8 cellular contexts compared by ENCODE assay signal in genomic region chr5:67215592-67216471, GRCh38. TPM values are rescaled to one million over a fixed set of nuclear protein-coding genes. Genes with fewer than 3 reads are reported as not detected.
A peak's percentile ranks its signal among the peaks of the same experiment; 100 is the strongest.
DNase-seq lines count a peak whose midpoint lies in the region; ATAC-seq, FAIRE-seq and TF ChIP-seq lines count a peak whose summit lies in the region.

No MANE protein-coding gene starts in this region.

- H3K27ac Mint-ChIP-seq in astrocyte (ENCODE audit: unreplicated experiment) = no peak overlapping the region

- H3K4me1 ChIP-seq in BLaER1 (peaks cover 33% of the 10 kb centered on the region), astrocyte (ENCODE audit: insufficient read depth, low read length) (peaks cover 2% of the 10 kb centered on the region), HepG2 (ENCODE audit: insufficient read depth, low read length) (peaks cover 34% of the 10 kb centered on the region)

- BruUV-seq in HepG2 (replicated peaks; lab: Mats Ljungman, UMichigan) = no TSS peak

- intact Hi-C loops in HepG2 (cut with micrococcal nuclease; ENCODE audit: unreplicated experiment) = no loop called here

- H3K4me2 ChIP-seq in BLaER1 (peak overlapping the region; percentile 80), astrocyte (ENCODE audit: low read length) (peak overlapping the region; percentile 41), HepG2 (ENCODE audit: low read depth, low read length) (peak overlapping the region; percentile 91)

- TF ChIP-seq EP300 in HepG2 (IDR thresholded peaks at IDR 0.05; ENCODE audit: low read depth in 2 of 2, low read length in 2 of 2) (no peak), HepG2 (CRISPR knock-in tag; IDR thresholded peaks at IDR 0.05; ENCODE audit: borderline replicate concordance) (no peak)

- H3K4me3 ChIP-seq in BLaER1 (no peak overlapping the region), astrocyte (ENCODE audit: insufficient read depth, low read depth, low read length) (no peak overlapping the region), HepG2 (replicated peaks in 1 of 3; ENCODE audit: insufficient read depth in 1 of 3, low read depth in 2 of 3, low read length in 3 of 3) (peak overlapping the region; percentile 42 to 58 (median 51))

- in situ Hi-C loops in HepG2 (cut with HindIII; ENCODE audit: extremely low pct_ligation_motif_present, low pct_unique_long_range_greater_than_20kb) = loop anchor here (10.0 kb wide), 1 partner anchor 911 kb away; no protein-coding TSS in a partner anchor

- H3K27me3 Mint-ChIP-seq in astrocyte (ENCODE audit: low read depth, unreplicated experiment) = no peaks in the 10 kb centered on the region

- peak overlapping the region; percentile 83 for H3K27ac ChIP-seq in BLaER1
- H3K27ac ChIP-seq in astrocyte (ENCODE audit: low read depth, low read length) = no peak overlapping the region
- H3K27ac ChIP-seq in HepG2 (ENCODE audit: extremely low read length, insufficient read depth, low read length) = peak overlapping the region; percentile 15

- 15% methylated on average over 11 of the region's 17 CpGs for WGBS in HepG2 (ENCODE audit: low lambda C conversion rate)

- H4K20me1 ChIP-seq in BLaER1 (no peaks in the 10 kb centered on the region), astrocyte (ENCODE audit: insufficient read depth, low read length) (no peaks in the 10 kb centered on the region), HepG2 (ENCODE audit: insufficient read depth, low read length) (no peaks in the 10 kb centered on the region)

- no peak overlapping the region for H3K4me3 Mint-ChIP-seq in astrocyte (ENCODE audit: unreplicated experiment)

- H3K9me3 Mint-ChIP-seq in astrocyte (ENCODE audit: unreplicated experiment) = peaks cover 5% of the 10 kb centered on the region

- CTCF ChIA-PET in HepG2 (lab: Yijun Ruan, JAX; ENCODE audit: low intra/inter-chr PET ratio, low total read pairs) = no interaction called here

- peaks cover 9% of the 10 kb centered on the region for H3K4me1 Mint-ChIP-seq in astrocyte (ENCODE audit: low read depth, unreplicated experiment)

- H3K9me3 ChIP-seq in BLaER1 (no peaks in the 10 kb centered on the region), astrocyte (ENCODE audit: insufficient read depth, low read depth, low read length) (no peaks in the 10 kb centered on the region), HepG2 (ENCODE audit: low read length) (no peaks in the 10 kb centered on the region)

- H3K27me3 ChIP-seq in BLaER1 (no peaks in the 10 kb centered on the region), astrocyte (ENCODE audit: insufficient read depth, low read length) (no peaks in the 10 kb centered on the region), HepG2 (ENCODE audit: control insufficient read depth in 1 of 2, insufficient read depth in 2 of 2, low read length in 2 of 2) (no peaks in the 10 kb centered on the region; a peak in 1 of 5 replicates)

- no peaks in the 10 kb centered on the region for H3K36me3 Mint-ChIP-seq in astrocyte (ENCODE audit: low read depth, unreplicated experiment)

- peak in 1 of 2 experiments; percentile 51; a peak in 1 of 4 replicates for TF ChIP-seq POLR2A in HepG2 (IDR thresholded peaks at IDR 0.05; ENCODE audit: insufficient read depth in 1 of 2, low read depth in 2 of 2, low read length in 2 of 2)

- DNase-seq in T-helper 22 cell (ENCODE audit: low read depth) = peak; percentile 45
- no peak for DNase-seq in astrocyte (ENCODE audit: low read depth)
- DNase-seq in HepG2 (ENCODE audit: low spot score) = peak; percentile 71
- DNase-seq in stimulated activated CD4-positive, alpha-beta T cell treated with anti-CD3 and anti-CD28 coated beads, TNF-alpha, amount 100 ng/mL, for 48 hours (ENCODE audit: low read depth in 3 of 3) = peak; percentile 32 to 55 (median 50)
- no peak for DNase-seq in NCI-H2107 treated with DMSO at 0.1 percent for 48 hours (lab: John Stamatoyannopoulos, UW; ENCODE audit: unreplicated experiment)

- TF ChIP-seq CTCF in astrocyte (IDR thresholded peaks at IDR 0.05; ENCODE audit: insufficient read depth, low read depth, low read length) = no peak
- TF ChIP-seq CTCF in HepG2 (CRISPR knock-in tag; IDR thresholded peaks at IDR 0.05) = no peak

- FAIRE-seq in astrocyte (lab: Jason Lieb, UNC) = no peak
- FAIRE-seq in HepG2 (lab: Jason Lieb, UNC) = peak; percentile 50

- H3K9ac ChIP-seq in BLaER1 (peak overlapping the region; percentile 62), astrocyte (ENCODE audit: low read length) (no peak overlapping the region), HepG2 (ENCODE audit: insufficient read depth, low read depth, low read length) (peak overlapping the region; percentile 35)

- peak overlapping the region; percentile 13 for H2AFZ ChIP-seq in astrocyte (ENCODE audit: low read depth, low read length)
- peak overlapping the region; percentile 62 for H2AFZ ChIP-seq in HepG2 (ENCODE audit: low read length)

- no peak for TF ChIP-seq RAD21 in HepG2 (CRISPR knock-in tag; IDR thresholded peaks at IDR 0.05)

- H3K36me3 ChIP-seq in BLaER1 (no peaks in the 10 kb centered on the region), astrocyte (ENCODE audit: insufficient read depth, low read length) (no peaks in the 10 kb centered on the region), HepG2 (replicated peaks in 1 of 2; ENCODE audit: control insufficient read depth in 1 of 2, insufficient read depth in 2 of 2, low read length in 2 of 2) (no peaks in the 10 kb centered on the region)

- POLR2A ChIA-PET in HepG2 (lab: Yijun Ruan, JAX) = interaction anchor here (1.3 kb wide), 1 partner anchor 68 kb away, joined by 4 read pairs; no protein-coding TSS in a partner anchor

- peak; percentile 99 for ATAC-seq in GM19372 (IDR thresholded peaks at IDR 0.05; ENCODE audit: low read depth, unreplicated experiment)
- peak; percentile 100 for ATAC-seq in HG03520 (IDR thresholded peaks at IDR 0.05; ENCODE audit: unreplicated experiment)
- ATAC-seq in HepG2 = peak; percentile 95

- H3K79me2 ChIP-seq in astrocyte (ENCODE audit: insufficient read depth, low read length) = no peaks in the 10 kb centered on the region
- H3K79me2 ChIP-seq in HepG2 (ENCODE audit: insufficient read depth, low read length) = no peaks in the 10 kb centered on the region

TF ChIP-seq in HepG2, 621 proteins besides CTCF, POLR2A, EP300 and RAD21 (continues in another document):
- TF ChIP-seq, protein P1, sequence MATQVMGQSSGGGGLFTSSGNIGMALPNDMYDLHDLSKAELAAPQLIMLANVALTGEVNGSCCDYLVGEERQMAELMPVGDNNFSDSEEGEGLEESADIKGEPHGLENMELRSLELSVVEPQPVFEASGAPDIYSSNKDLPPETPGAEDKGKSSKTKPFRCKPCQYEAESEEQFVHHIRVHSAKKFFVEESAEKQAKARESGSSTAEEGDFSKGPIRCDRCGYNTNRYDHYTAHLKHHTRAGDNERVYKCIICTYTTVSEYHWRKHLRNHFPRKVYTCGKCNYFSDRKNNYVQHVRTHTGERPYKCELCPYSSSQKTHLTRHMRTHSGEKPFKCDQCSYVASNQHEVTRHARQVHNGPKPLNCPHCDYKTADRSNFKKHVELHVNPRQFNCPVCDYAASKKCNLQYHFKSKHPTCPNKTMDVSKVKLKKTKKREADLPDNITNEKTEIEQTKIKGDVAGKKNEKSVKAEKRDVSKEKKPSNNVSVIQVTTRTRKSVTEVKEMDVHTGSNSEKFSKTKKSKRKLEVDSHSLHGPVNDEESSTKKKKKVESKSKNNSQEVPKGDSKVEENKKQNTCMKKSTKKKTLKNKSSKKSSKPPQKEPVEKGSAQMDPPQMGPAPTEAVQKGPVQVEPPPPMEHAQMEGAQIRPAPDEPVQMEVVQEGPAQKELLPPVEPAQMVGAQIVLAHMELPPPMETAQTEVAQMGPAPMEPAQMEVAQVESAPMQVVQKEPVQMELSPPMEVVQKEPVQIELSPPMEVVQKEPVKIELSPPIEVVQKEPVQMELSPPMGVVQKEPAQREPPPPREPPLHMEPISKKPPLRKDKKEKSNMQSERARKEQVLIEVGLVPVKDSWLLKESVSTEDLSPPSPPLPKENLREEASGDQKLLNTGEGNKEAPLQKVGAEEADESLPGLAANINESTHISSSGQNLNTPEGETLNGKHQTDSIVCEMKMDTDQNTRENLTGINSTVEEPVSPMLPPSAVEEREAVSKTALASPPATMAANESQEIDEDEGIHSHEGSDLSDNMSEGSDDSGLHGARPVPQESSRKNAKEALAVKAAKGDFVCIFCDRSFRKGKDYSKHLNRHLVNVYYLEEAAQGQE (IDR thresholded peaks at IDR 0.05; ENCODE audit: borderline replicate concordance in 1 of 2, low read depth in 1 of 2, low read length in 2 of 2) = no peak

RNA-seq across cellular contexts. Expression of gene CD180, which starts 19.2 kb away (rescaled TPM):
- total RNA-seq in astrocyte (not detected in 2 replicates), HepG2 (2016; rRNA removed; fragmentation: Illumina TruSeq; extraction: Trizol) (not detected in 2 replicates)
- not detected in 2 replicates for total RNA-seq in HepG2 (2016; cell fraction: cytosol; rRNA removed; fragmentation: Illumina TruSeq; extraction: Trizol; ENCODE audit: low read depth)
- total RNA-seq in HepG2 (2016; cell fraction: insoluble cytoplasmic fraction; rRNA removed; fragmentation: Illumina TruSeq; extraction: Trizol) = not detected in 2 replicates
- not detected in 2 replicates for total RNA-seq in HepG2 (2016; cell fraction: membrane; rRNA removed; fragmentation: Illumina TruSeq; extraction: Trizol)
- not detected in 2 replicates for total RNA-seq in HepG2 (2016; cell fraction: nucleus; rRNA removed; fragmentation: Illumina TruSeq; extraction: Trizol)
- not detected in 2 replicates for polyA plus RNA-seq in HepG2 (2011; rRNA removed)
- polyA plus RNA-seq in HepG2 (2011; cell fraction: cytosol; rRNA removed) = not detected in 2 replicates
- polyA plus RNA-seq in HepG2 (2011; cell fraction: nucleus; rRNA removed) = not detected in 2 replicates
- not detected in 2 replicates for polyA plus RNA-seq in HepG2 (2012)
- polyA plus RNA-seq in HepG2 (2016; cell fraction: cytosol; fragmentation: Illumina TruSeq; extraction: Trizol; ENCODE audit: low read depth) = not detected in 2 replicates
- polyA plus RNA-seq in HepG2 (2016; cell fraction: insoluble cytoplasmic fraction; fragmentation: Illumina TruSeq; extraction: Trizol; ENCODE audit: low read depth) = not detected in 2 replicates
- not detected in 2 replicates for polyA plus RNA-seq in HepG2 (2016; cell fraction: membrane; fragmentation: Illumina TruSeq; extraction: Trizol; ENCODE audit: low read depth)
- not detected in 2 replicates for polyA plus RNA-seq in HepG2 (2016; cell fraction: nucleus; fragmentation: Illumina TruSeq; extraction: Trizol; ENCODE audit: insufficient read depth, low read depth)
- not detected in 2 replicates for polyA minus RNA-seq in HepG2 (2011; rRNA and poly(A)+ RNA removed; ENCODE audit: low replicate concordance)
- polyA minus RNA-seq in HepG2 (2011; cell fraction: cytosol; rRNA and poly(A)+ RNA removed) = not detected in 2 replicates
- polyA minus RNA-seq in HepG2 (2011; cell fraction: nucleus; rRNA and poly(A)+ RNA removed) = not detected in 2 replicates

Comparison
In these comparisons a context has a peak if more than half of its experiments do, and no peak if none do; other contexts are left out.
1. H3K4me2 ChIP-seq: peak in every context shown above with its lines; median percentile 91 in HepG2; 80 in BLaER1; 41 in astrocyte.
2. H3K4me3 ChIP-seq: peak in HepG2 (3 of 3); none in BLaER1 (single experiment) and astrocyte (single experiment).
3. DNase-seq: peak in T-helper 22 cell (single experiment), HepG2 (single experiment) and stimulated activated CD4-positive, alpha-beta T cell treated with anti-CD3 and anti-CD28 coated beads, TNF-alpha, amount 100 ng/mL, for 48 hours (3 of 3); none in astrocyte (single experiment) and NCI-H2107 treated with DMSO at 0.1 percent for 48 hours (single experiment).
4. Peak in every context shown above with its lines, with median percentiles within 50 percentile points of each other: ATAC-seq.